ENCODE assay signal across 21 cellular contexts in the genomic region with DNA sequence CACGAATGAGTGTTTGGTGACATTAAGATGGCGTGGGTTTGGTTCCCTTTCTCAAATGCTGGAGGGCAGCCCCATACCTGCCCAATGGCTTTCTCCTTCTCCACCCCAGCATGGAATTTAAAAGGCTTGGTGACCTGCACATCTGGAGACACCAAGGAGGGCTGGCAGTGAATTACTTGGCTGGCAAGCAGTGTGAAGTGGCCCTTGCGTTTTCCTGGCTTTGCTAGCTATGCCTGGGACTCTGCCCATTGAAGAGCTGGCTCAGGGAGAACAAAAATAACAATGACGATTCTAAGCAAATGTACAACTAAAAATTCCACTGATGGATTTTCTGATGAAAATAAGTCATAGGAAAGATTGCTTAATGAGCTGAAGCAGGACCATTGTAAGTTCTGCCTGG.
"Had no signal": no experiment of that assay in that cellular context is flagged by ENCODE, and none has a peak within 500 bp of the region (broad histone marks: within the 10 kb centered on the region; RNA-seq: fewer than 3 reads in every experiment).

No MANE protein-coding gene starts in this region.

- DNase-seq: effector memory CD4-positive, alpha-beta T cell; foreskin keratinocyte; immature natural killer cell; left ventricle myocardium inferior; lower lobe of right lung; midbrain; occipital lobe; stimulated activated CD4-positive, alpha-beta T cell treated with anti-CD3 and anti-CD28 coated beads, Interleukin-2, amount 100 ng/mL, for 24 hours; stimulated activated CD4-positive, alpha-beta T cell treated with anti-CD3 and anti-CD28 coated beads, Interleukin-4, amount 100 ng/mL, for 4 hours; stimulated activated naive CD4-positive, alpha-beta T cell; stomach; substantia nigra; trophoblast cell had no signal

- H3K4me3 ChIP-seq: left ventricle myocardium inferior, lower lobe of right lung, prostate gland, skin epidermis, stomach, thoracic aorta had no signal

- H3K36me3 ChIP-seq: left ventricle myocardium inferior, lower lobe of right lung, prostate gland, stomach, thoracic aorta had no signal

- H3K79me2 ChIP-seq: parathyroid adenoma had no signal

- H3K9me3 ChIP-seq: left ventricle myocardium inferior, lower lobe of right lung, prostate gland, stomach, thoracic aorta had no signal

- H3K4me1 ChIP-seq: foreskin keratinocyte, left ventricle myocardium inferior, lower lobe of right lung, parathyroid adenoma, prostate gland, stomach had no signal

- H3K36me3 Mint-ChIP-seq: immature natural killer cell; memory B cell; natural killer cell treated with Interleukin-12 subunit alpha and Interleukin-12 subunit beta and Interleukin-15 and Interleukin-18, amount 100 ng/mL, for 72 hours had no signal

- ATAC-seq: esophagus mucosa; foreskin keratinocyte; lower lobe of right lung; natural killer cell treated with Interleukin-12 subunit alpha and Interleukin-12 subunit beta and Interleukin-15 and Interleukin-18, amount 100 ng/mL, for 72 hours; sciatic nerve had no signal

- H3K27ac Mint-ChIP-seq: immature natural killer cell; memory B cell; natural killer cell treated with Interleukin-12 subunit alpha and Interleukin-12 subunit beta and Interleukin-15 and Interleukin-18, amount 100 ng/mL, for 72 hours had no signal

- H3K4me1 Mint-ChIP-seq: immature natural killer cell had no signal

- H2AFZ ChIP-seq: parathyroid adenoma had no signal

- H3K27ac ChIP-seq: foreskin keratinocyte, left ventricle myocardium inferior, lower lobe of right lung, parathyroid adenoma, prostate gland, skin epidermis, stomach, thoracic aorta had no signal

- H3K27me3 Mint-ChIP-seq: natural killer cell treated with Interleukin-12 subunit alpha and Interleukin-12 subunit beta and Interleukin-15 and Interleukin-18, amount 100 ng/mL, for 72 hours had no signal

- H3K4me3 Mint-ChIP-seq: immature natural killer cell; memory B cell; natural killer cell treated with Interleukin-12 subunit alpha and Interleukin-12 subunit beta and Interleukin-15 and Interleukin-18, amount 100 ng/mL, for 72 hours had no signal

- H3K27me3 ChIP-seq: foreskin keratinocyte, stomach had no signal

- H3K9me3 Mint-ChIP-seq: immature natural killer cell; memory B cell; natural killer cell treated with Interleukin-12 subunit alpha and Interleukin-12 subunit beta and Interleukin-15 and Interleukin-18, amount 100 ng/mL, for 72 hours had no signal

- H3K9ac ChIP-seq: parathyroid adenoma had no signal
